ENCODE assay signal across 12 cellular contexts in the genomic region with DNA sequence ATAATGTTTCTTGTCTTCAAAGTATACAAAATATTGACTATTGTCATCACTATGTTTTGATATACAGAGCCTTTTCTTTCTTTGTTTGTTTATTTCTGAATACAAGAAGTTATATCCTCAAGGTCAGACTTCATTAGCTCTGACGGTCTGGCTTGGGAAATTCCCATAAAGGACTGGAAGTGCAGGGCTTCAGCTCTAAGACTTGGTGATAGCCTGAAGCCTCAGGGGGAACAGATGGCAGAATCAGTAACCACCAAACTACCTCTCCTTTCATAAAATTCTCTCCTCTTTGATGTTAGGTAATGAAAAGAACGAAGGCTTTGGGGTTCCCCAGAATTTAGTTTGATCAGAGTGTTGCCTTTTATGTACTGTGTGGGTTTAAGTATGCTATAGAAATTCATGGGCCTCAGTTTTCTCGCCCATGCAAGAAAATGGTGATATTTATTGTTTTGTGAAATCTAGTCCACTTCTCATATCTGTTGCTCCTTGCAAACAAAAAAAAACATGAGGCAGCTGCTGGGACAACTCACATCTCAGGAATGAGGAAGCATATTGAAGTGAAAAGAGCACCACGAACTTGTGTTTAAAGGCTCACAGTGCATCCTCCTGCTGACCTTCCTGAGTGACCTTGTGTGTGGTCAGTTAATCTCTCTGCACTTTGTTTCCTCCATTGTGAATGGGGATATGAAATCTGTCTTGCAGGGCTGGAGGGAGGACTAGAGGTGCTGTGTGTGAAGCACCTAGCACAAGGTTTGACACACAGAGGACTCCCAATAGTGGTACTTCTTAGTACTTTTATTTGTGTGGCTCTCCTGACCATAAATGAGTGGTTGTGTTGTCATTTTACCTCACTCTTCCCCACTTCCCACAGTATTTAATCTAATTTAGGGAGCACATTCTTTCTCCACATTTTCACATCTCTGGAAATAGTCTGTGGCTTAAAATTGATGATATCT.
DNase-seq lines count a peak whose midpoint lies in the region; ATAC-seq, FAIRE-seq and TF ChIP-seq lines count a peak whose summit lies in the region.
"Had no signal": no experiment of that assay in that cellular context is flagged by ENCODE, and none has a peak within 500 bp of the region (broad histone marks: within the 10 kb centered on the region; RNA-seq: fewer than 3 reads in every experiment).

No MANE protein-coding gene starts in this region.

- TF ChIP-seq CTCF in AG10803 (conservative IDR thresholded peaks at IDR 0.05; ENCODE audit: low read length), result no peak
- no peak for TF ChIP-seq CTCF in choroid plexus epithelial cell (conservative IDR thresholded peaks at IDR 0.05; ENCODE audit: low read depth, low read length)
- no peak for TF ChIP-seq CTCF in suprapubic skin (IDR thresholded peaks at IDR 0.05)

- H3K23ac ChIP-seq in mesendoderm (ENCODE audit: low read length), result no peak overlapping the region

- intact Hi-C loops in aorta (cut with DNase I), result no loop called here

- no peak overlapping the region for H3K4me3 ChIP-seq in AG10803 (ENCODE audit: low read length)
- H3K4me3 ChIP-seq in choroid plexus epithelial cell (ENCODE audit: low read depth, low read length), result no peak overlapping the region
- H3K4me3 ChIP-seq in mesendoderm (ENCODE audit: low read length), result no peak overlapping the region
- H3K4me3 ChIP-seq in suprapubic skin, result no peak overlapping the region
- no peak overlapping the region for H3K4me3 ChIP-seq in aorta (ENCODE audit: low read length in 2 of 2)
- H3K4me3 ChIP-seq: SK-N-MC, thyroid gland had no signal

- no peaks in the 10 kb centered on the region for H3K79me1 ChIP-seq in mesendoderm (ENCODE audit: low read length)

- H3K9me3 ChIP-seq in suprapubic skin (no peaks in the 10 kb centered on the region), aorta (ENCODE audit: control insufficient read depth, low read length) (no peaks in the 10 kb centered on the region)
- H3K9me3 ChIP-seq: thyroid gland had no signal

- no peak overlapping the region for H4K8ac ChIP-seq in mesendoderm (ENCODE audit: low read depth, low read length)

- no peak overlapping the region for H3K4ac ChIP-seq in mesendoderm (ENCODE audit: low read depth, low read length)

- H2BK15ac ChIP-seq in mesendoderm (replicated peaks; ENCODE audit: low read depth), result no peak overlapping the region

- no peaks in the 10 kb centered on the region for H3K4me1 ChIP-seq in mesendoderm (ENCODE audit: control insufficient read depth, low read depth, low read length)
- no peaks in the 10 kb centered on the region for H3K4me1 ChIP-seq in suprapubic skin
- no peaks in the 10 kb centered on the region for H3K4me1 ChIP-seq in aorta (ENCODE audit: control insufficient read depth in 1 of 2, insufficient read depth in 2 of 2, low read length in 2 of 2)
- H3K4me1 ChIP-seq: thyroid gland had no signal

- H2BK5ac ChIP-seq in mesendoderm (ENCODE audit: low read length), result no peak overlapping the region

- DNase-seq in AG10803 (ENCODE audit: low read depth), result peak; percentile 53
- DNase-seq in HTR-8/SVneo (ENCODE audit: insufficient read length, low spot score), result peak; percentile 36
- peak; percentile 87 for DNase-seq in choroid plexus epithelial cell (ENCODE audit: low read depth)
- peak; percentile 5 for DNase-seq in mesendoderm
- no peak for DNase-seq in GM12892 (ENCODE audit: insufficient read length)
- no peak for DNase-seq in activated CD8-positive, alpha-beta memory T cell treated with anti-CD3 and anti-CD28 coated beads, Interleukin-2, amount 50 U/mL, for 4 hours
- no peak for DNase-seq in suprapubic skin (ENCODE audit: low spot score in 2 of 2)
- DNase-seq in aorta, result no peak
- DNase-seq: cerebellar nuclear complex, thyroid gland had no signal

- H3K27ac ChIP-seq in mesendoderm (ENCODE audit: low read depth, low read length) (no peak overlapping the region), suprapubic skin (no peak overlapping the region), aorta (ENCODE audit: low read depth in 1 of 2, low read length in 2 of 2) (no peak overlapping the region)
- H3K27ac ChIP-seq: SK-N-MC, thyroid gland had no signal

- no peak for TF ChIP-seq POLR2A in GM12892 (IDR thresholded peaks at IDR 0.05; ENCODE audit: low read depth, low read length)
- TF ChIP-seq POLR2A in suprapubic skin (IDR thresholded peaks at IDR 0.05), result no peak

- no peak overlapping the region for H4K5ac ChIP-seq in mesendoderm (ENCODE audit: low read length)

- no peak overlapping the region for H3K9ac ChIP-seq in mesendoderm (ENCODE audit: low read length)

- ATAC-seq in aorta (ENCODE audit: low FRiP score), result no peak
- ATAC-seq: activated CD4-positive, CD25-positive, alpha-beta regulatory T cell treated with anti-CD3 and anti-CD28 coated beads, Interleukin-2, amount 50 U/mL, for 24 hours had no signal

- H3K27me3 ChIP-seq in mesendoderm (ENCODE audit: insufficient read depth, low read length, poor library complexity) (no peaks in the 10 kb centered on the region), suprapubic skin (no peaks in the 10 kb centered on the region), aorta (ENCODE audit: control insufficient read depth in 1 of 2, insufficient read depth in 2 of 2, low read length in 1 of 2) (peaks cover 0 to 2% of the 10 kb centered on the region in 2 donors)
- H3K27me3 ChIP-seq: thyroid gland had no signal

- H3K4me2 ChIP-seq in mesendoderm (ENCODE audit: low read length), result no peak overlapping the region

- H3K56ac ChIP-seq in mesendoderm (ENCODE audit: low read length), result no peak overlapping the region

- WGBS in mesendoderm (ENCODE audit: extremely low coverage, insufficient coverage, low lambda C conversion rate), result no CpG with 5 or more reads among the region's 4 CpGs
- WGBS in suprapubic skin, result 32% methylated on average over 4 of the region's 4 CpGs
- 60 to 62% methylated on average over 4 of the region's 4 CpGs for WGBS in aorta, 2 donors

- H2BK120ac ChIP-seq in mesendoderm (ENCODE audit: low read depth, low read length), result no peak overlapping the region

- FAIRE-seq in HTR-8/SVneo (lab: Jason Lieb, UNC), result peak; percentile 75
- FAIRE-seq in GM12892 (lab: Jason Lieb, UNC), result no peak

- H3K18ac ChIP-seq in mesendoderm (ENCODE audit: low read length), result no peak overlapping the region

- no peak for TF ChIP-seq EP300 in suprapubic skin (IDR thresholded peaks at IDR 0.05)

- no peak overlapping the region for H2AK5ac ChIP-seq in mesendoderm (ENCODE audit: low read length)

- H3K79me2 ChIP-seq in mesendoderm (ENCODE audit: control insufficient read depth, insufficient read depth, low read length), result no peaks in the 10 kb centered on the region

- H3K36me3 ChIP-seq in mesendoderm (ENCODE audit: control insufficient read depth, insufficient read depth, low read length), result no peaks in the 10 kb centered on the region
- H3K36me3 ChIP-seq in suprapubic skin, result no peaks in the 10 kb centered on the region
- H3K36me3 ChIP-seq in aorta (ENCODE audit: control insufficient read depth in 1 of 2, insufficient read depth in 2 of 2, low read length in 1 of 2), result no peaks in the 10 kb centered on the region
- H3K36me3 ChIP-seq: thyroid gland had no signal

Comparison
In these comparisons a context has a peak if more than half of its experiments do, and no peak if none do; other contexts are left out.
1. DNase-seq: peak in AG10803 (single experiment), HTR-8/SVneo (single experiment), choroid plexus epithelial cell (single experiment) and mesendoderm (single experiment); none in GM12892 (single experiment), activated CD8-positive, alpha-beta memory T cell treated with anti-CD3 and anti-CD28 coated beads, Interleukin-2, amount 50 U/mL, for 4 hours (single experiment), suprapubic skin (0 of 2) and aorta (0 of 2).